16 cellular contexts compared by ENCODE assay signal in genomic region chr2:238573916-238574315, GRCh38.
"Had no signal": no experiment of that assay in that cellular context is flagged by ENCODE, and none has a peak within 500 bp of the region (broad histone marks: within the 10 kb centered on the region; RNA-seq: fewer than 3 reads in every experiment).

No MANE protein-coding gene starts in this region.

- H3K9me3 ChIP-seq: adrenal gland, neutrophil, right lobe of liver had no signal

- H3K27me3 ChIP-seq: adrenal gland, esophagus squamous epithelium, right lobe of liver had no signal

- H3K27ac ChIP-seq: adrenal gland, coronary artery, neutrophil, right lobe of liver, thoracic aorta had no signal

- H3K27me3 Mint-ChIP-seq: activated B cell treated with CpG ODN at 0.5 μM for 24 hours; activated naive CD4-positive, alpha-beta T cell treated with anti-CD3 and anti-CD28 coated beads, Interleukin-2, amount 50 U/mL, for 24 hours had no signal

- DNase-seq: activated B cell treated with CpG ODN at 0.5 μM for 24 hours; activated CD8-positive, alpha-beta memory T cell treated with anti-CD3 and anti-CD28 coated beads, Interleukin-2, amount 50 U/mL, for 4 hours; central memory CD4-positive, alpha-beta T cell; esophagus squamous epithelium; mammary epithelial cell; SW 1271 had no signal

- H3K4me1 Mint-ChIP-seq: activated B cell treated with CpG ODN at 0.5 μM for 24 hours; activated naive CD4-positive, alpha-beta T cell treated with anti-CD3 and anti-CD28 coated beads, Interleukin-2, amount 50 U/mL, for 24 hours; naive thymus-derived CD8-positive, alpha-beta T cell had no signal

- H3K36me3 ChIP-seq: adrenal gland, esophagus squamous epithelium, neutrophil, right lobe of liver, thoracic aorta had no signal

- H3K4me1 ChIP-seq: adrenal gland, right lobe of liver had no signal

- H3K9me3 Mint-ChIP-seq: activated B cell treated with CpG ODN at 0.5 μM for 24 hours; activated naive CD4-positive, alpha-beta T cell treated with anti-CD3 and anti-CD28 coated beads, Interleukin-2, amount 50 U/mL, for 24 hours; T-helper 2 cell treated with Interferon-gamma antibody and Interleukin-4, amounts not matched to agents 5 μg/mL and 100 μg/mL, for 36 hours had no signal

- ATAC-seq: naive thymus-derived CD8-positive, alpha-beta T cell had no signal

- H3K27ac Mint-ChIP-seq: activated B cell treated with CpG ODN at 0.5 μM for 24 hours; activated CD8-positive, alpha-beta T cell treated with anti-CD3 and anti-CD28 coated beads, Interleukin-2, amount 10 ng/mL, durations not matched to agents 7 days and 5 days; activated naive CD4-positive, alpha-beta T cell treated with anti-CD3 and anti-CD28 coated beads, Interleukin-2, amount 50 U/mL, for 24 hours; naive thymus-derived CD8-positive, alpha-beta T cell; progenitor cell of endocrine pancreas; T-helper 2 cell treated with Interferon-gamma antibody and Interleukin-4, amounts not matched to agents 5 μg/mL and 100 μg/mL, for 36 hours had no signal

- H3K4me3 ChIP-seq: adrenal gland, coronary artery, esophagus squamous epithelium, right lobe of liver, thoracic aorta had no signal

- H3K4me3 Mint-ChIP-seq: activated B cell treated with CpG ODN at 0.5 μM for 24 hours; activated CD8-positive, alpha-beta T cell treated with anti-CD3 and anti-CD28 coated beads, Interleukin-2, amount 10 ng/mL, durations not matched to agents 7 days and 5 days; activated naive CD4-positive, alpha-beta T cell treated with anti-CD3 and anti-CD28 coated beads, Interleukin-2, amount 50 U/mL, for 24 hours; naive thymus-derived CD8-positive, alpha-beta T cell; T-helper 2 cell treated with Interferon-gamma antibody and Interleukin-4, amounts not matched to agents 5 μg/mL and 100 μg/mL, for 36 hours had no signal

- H3K36me3 Mint-ChIP-seq: activated naive CD4-positive, alpha-beta T cell treated with anti-CD3 and anti-CD28 coated beads, Interleukin-2, amount 50 U/mL, for 24 hours; naive thymus-derived CD8-positive, alpha-beta T cell had no signal
